ENCODE assay signal across 32 cellular contexts in the genomic region with DNA sequence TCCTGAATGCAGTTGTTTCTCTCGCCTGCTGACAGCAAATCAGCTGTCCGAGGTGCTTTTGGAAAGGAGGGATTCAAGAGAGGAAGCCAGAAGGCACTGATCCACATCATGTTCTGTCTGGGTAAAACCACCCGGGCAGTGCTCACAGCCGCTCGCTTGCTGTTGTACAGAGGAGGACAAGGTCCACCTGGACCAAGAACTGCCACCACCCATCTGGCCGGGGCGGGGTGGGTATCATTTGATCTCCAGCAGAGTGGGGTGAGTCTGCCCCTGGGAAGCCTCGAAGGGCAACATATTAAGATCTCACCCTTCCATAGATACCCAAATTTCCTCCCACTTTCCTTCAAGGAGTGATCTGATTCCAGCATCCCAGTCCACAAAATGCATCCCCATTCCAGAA.
"Had no signal": no experiment of that assay in that cellular context is flagged by ENCODE, and none has a peak within 500 bp of the region (broad histone marks: within the 10 kb centered on the region; RNA-seq: fewer than 3 reads in every experiment).

No MANE protein-coding gene starts in this region.

- H3K9me3 Mint-ChIP-seq: activated B cell treated with CpG ODN at 0.5 μM for 24 hours; activated naive CD4-positive, alpha-beta T cell treated with anti-CD3 and anti-CD28 coated beads, Interleukin-2, amount 50 U/mL, for 24 hours; activated naive CD8-positive, alpha-beta T cell treated with anti-CD3 and anti-CD28 coated beads, Interleukin-2, amount 50 U/mL, for 24 hours; activated T-helper 1 cell treated with anti-CD3 and anti-CD28 coated beads, Interleukin-12 subunit alpha, Interleukin-12 subunit beta, Interleukin-2, Interleukin-4 antibody, amounts not matched to agents 30 ng/mL and 10 ng/mL and 1 ng/mL, durations not matched to agents 14 hours and 24 hours and 36 hours; activated T-helper 2 cell treated with anti-CD3 and anti-CD28 coated beads, Interferon-gamma antibody, Interleukin-2, Interleukin-4, amounts not matched to agents 10 μg/mL and 5 μg/mL and 100 μg/mL, durations not matched to agents 14 hours and 24 hours and 36 hours; T-helper 2 cell treated with Interferon-gamma antibody and Interleukin-4, amounts not matched to agents 5 μg/mL and 100 μg/mL, for 36 hours had no signal

- H3K36me3 Mint-ChIP-seq: activated CD4-positive, alpha-beta memory T cell treated with anti-CD3 and anti-CD28 coated beads for 36 hours; activated CD8-positive, alpha-beta memory T cell treated with anti-CD3 and anti-CD28 coated beads, Interleukin-2, amount 10 ng/mL, durations not matched to agents 7 days and 5 days; activated naive CD4-positive, alpha-beta T cell treated with anti-CD3 and anti-CD28 coated beads, Interleukin-2, amount 50 U/mL, for 24 hours; activated naive CD8-positive, alpha-beta T cell treated with anti-CD3 and anti-CD28 coated beads for 36 hours had no signal

- DNase-seq: activated B cell treated with CpG ODN at 0.5 μM for 24 hours; activated CD4-positive, alpha-beta memory T cell treated with anti-CD3 and anti-CD28 coated beads for 36 hours; activated CD4-positive, alpha-beta T cell treated with anti-CD3 and anti-CD28 coated beads for 48 hours; activated CD8-positive, alpha-beta memory T cell treated with anti-CD3 and anti-CD28 coated beads, Interleukin-2, amount 10 ng/mL, durations not matched to agents 7 days and 5 days; activated CD8-positive, alpha-beta memory T cell treated with anti-CD3 and anti-CD28 coated beads, Interleukin-2, amount 50 U/mL, for 4 hours; activated CD8-positive, alpha-beta T cell treated with anti-CD3 and anti-CD28 coated beads, Interleukin-2, amount 10 ng/mL, durations not matched to agents 7 days and 5 days; activated effector memory CD4-positive, alpha-beta T cell treated with anti-CD3 and anti-CD28 coated beads, Interleukin-2, amount 50 U/mL, for 16 hours; activated naive CD4-positive, alpha-beta T cell treated with anti-CD3 and anti-CD28 coated beads for 36 hours; activated naive CD8-positive, alpha-beta T cell treated with anti-CD3 and anti-CD28 coated beads for 36 hours; activated naive CD8-positive, alpha-beta T cell treated with anti-CD3 and anti-CD28 coated beads, Interleukin-2, amount 50 U/mL, for 24 hours; activated T-cell treated with anti-CD3 and anti-CD28 coated beads, Interleukin-2, amount 50 U/mL, for 1 hour; activated T-cell treated with anti-CD3 and anti-CD28 coated beads, Interleukin-2, amount 50 U/mL, for 48 hours; adrenal gland; amygdala; aorta; body of pancreas; central memory CD4-positive, alpha-beta T cell; cerebellar nuclear complex; colonic mucosa; effector CD8-positive, alpha-beta T cell; foreskin fibroblast; T-helper 1 cell; T-helper 17 cell; T1000; WERI-Rb-1 had no signal

- H3K27me3 ChIP-seq: adrenal gland, body of pancreas, colonic mucosa had no signal

- ATAC-seq: activated CD4-positive, CD25-positive, alpha-beta regulatory T cell treated with anti-CD3 and anti-CD28 coated beads, Interleukin-2, amount 50 U/mL, for 24 hours; activated CD8-positive, alpha-beta memory T cell treated with anti-CD3 and anti-CD28 coated beads, Interleukin-2, amount 10 ng/mL, durations not matched to agents 7 days and 5 days; activated CD8-positive, alpha-beta T cell treated with anti-CD3 and anti-CD28 coated beads, Interleukin-2, amount 10 ng/mL, durations not matched to agents 7 days and 5 days; activated naive CD8-positive, alpha-beta T cell treated with anti-CD3 and anti-CD28 coated beads, Interleukin-2, amount 50 U/mL, for 24 hours; body of pancreas; esophagus mucosa; T-helper 17 cell had no signal

- H3K4me1 ChIP-seq: body of pancreas, colonic mucosa had no signal

- H3K27me3 Mint-ChIP-seq: T-helper 17 cell had no signal

- H3K9me3 ChIP-seq: adrenal gland, body of pancreas, colonic mucosa had no signal

- H3K4me3 ChIP-seq: adrenal gland, body of pancreas, cardiac muscle cell, colonic mucosa had no signal

- H3K27ac Mint-ChIP-seq: activated B cell treated with CpG ODN at 0.5 μM for 24 hours; activated CD4-positive, alpha-beta memory T cell treated with anti-CD3 and anti-CD28 coated beads for 36 hours; activated CD8-positive, alpha-beta memory T cell treated with anti-CD3 and anti-CD28 coated beads, Interleukin-2, amount 10 ng/mL, durations not matched to agents 7 days and 5 days; activated CD8-positive, alpha-beta T cell treated with anti-CD3 and anti-CD28 coated beads, Interleukin-2, amount 10 ng/mL, durations not matched to agents 7 days and 5 days; activated naive CD4-positive, alpha-beta T cell treated with anti-CD3 and anti-CD28 coated beads for 36 hours; activated naive CD4-positive, alpha-beta T cell treated with anti-CD3 and anti-CD28 coated beads, Interleukin-2, amount 50 U/mL, for 24 hours; activated naive CD8-positive, alpha-beta T cell treated with anti-CD3 and anti-CD28 coated beads for 36 hours; activated naive CD8-positive, alpha-beta T cell treated with anti-CD3 and anti-CD28 coated beads, Interleukin-2, amount 50 U/mL, for 24 hours; activated T-helper 1 cell treated with anti-CD3 and anti-CD28 coated beads, Interleukin-12 subunit alpha, Interleukin-12 subunit beta, Interleukin-2, Interleukin-4 antibody, amounts not matched to agents 30 ng/mL and 10 ng/mL and 1 ng/mL, durations not matched to agents 14 hours and 24 hours and 36 hours; activated T-helper 2 cell treated with anti-CD3 and anti-CD28 coated beads, Interferon-gamma antibody, Interleukin-2, Interleukin-4, amounts not matched to agents 10 μg/mL and 5 μg/mL and 100 μg/mL, durations not matched to agents 14 hours and 24 hours and 36 hours; T-helper 17 cell; T-helper 2 cell treated with Interferon-gamma antibody and Interleukin-4, amounts not matched to agents 5 μg/mL and 100 μg/mL, for 36 hours had no signal

- H3K4me3 Mint-ChIP-seq: activated B cell treated with CpG ODN at 0.5 μM for 24 hours; activated CD4-positive, alpha-beta memory T cell treated with anti-CD3 and anti-CD28 coated beads for 36 hours; activated CD8-positive, alpha-beta memory T cell treated with anti-CD3 and anti-CD28 coated beads, Interleukin-2, amount 10 ng/mL, durations not matched to agents 7 days and 5 days; activated CD8-positive, alpha-beta T cell treated with anti-CD3 and anti-CD28 coated beads, Interleukin-2, amount 10 ng/mL, durations not matched to agents 7 days and 5 days; activated naive CD4-positive, alpha-beta T cell treated with anti-CD3 and anti-CD28 coated beads for 36 hours; activated naive CD4-positive, alpha-beta T cell treated with anti-CD3 and anti-CD28 coated beads, Interleukin-2, amount 50 U/mL, for 24 hours; activated naive CD8-positive, alpha-beta T cell treated with anti-CD3 and anti-CD28 coated beads for 36 hours; activated naive CD8-positive, alpha-beta T cell treated with anti-CD3 and anti-CD28 coated beads, Interleukin-2, amount 50 U/mL, for 24 hours; activated T-helper 1 cell treated with anti-CD3 and anti-CD28 coated beads, Interleukin-12 subunit alpha, Interleukin-12 subunit beta, Interleukin-2, Interleukin-4 antibody, amounts not matched to agents 30 ng/mL and 10 ng/mL and 1 ng/mL, durations not matched to agents 14 hours and 24 hours and 36 hours; T-helper 17 cell; T-helper 2 cell treated with Interferon-gamma antibody and Interleukin-4, amounts not matched to agents 5 μg/mL and 100 μg/mL, for 36 hours had no signal

- H3K27ac ChIP-seq: adrenal gland, body of pancreas, cardiac muscle cell, colonic mucosa, WERI-Rb-1 had no signal

- H3K36me3 ChIP-seq: adrenal gland, colonic mucosa, WERI-Rb-1 had no signal
